9 cellular contexts compared by ENCODE assay signal in genomic region chr6:156662025-156662445, GRCh38.
DNase-seq lines count a peak whose midpoint lies in the region; ATAC-seq, FAIRE-seq and TF ChIP-seq lines count a peak whose summit lies in the region.
"Had no signal": no experiment of that assay in that cellular context is flagged by ENCODE, and none has a peak within 500 bp of the region (broad histone marks: within the 10 kb centered on the region; RNA-seq: fewer than 3 reads in every experiment).

No MANE protein-coding gene starts in this region.

- H3K4me1 ChIP-seq in neutrophil (ENCODE audit: control insufficient read depth in 1 of 2, insufficient read depth in 1 of 2, low read depth in 1 of 2, low read length in 1 of 2), result peaks cover 5 to 6% of the 10 kb centered on the region in 2 experiments

- no peaks in the 10 kb centered on the region for H3K36me3 ChIP-seq in neutrophil

- no peak overlapping the region for H3K4me3 ChIP-seq in cardiac fibroblast (replicated peaks in 1 of 2; ENCODE audit: low read depth in 2 of 2, low read length in 2 of 2)
- no peak overlapping the region for H3K4me3 ChIP-seq in neutrophil (ENCODE audit: low read depth in 1 of 2, low read length in 1 of 2)

- no peak overlapping the region for H3K27ac ChIP-seq in neutrophil

- ATAC-seq in HG03342 (IDR thresholded peaks at IDR 0.05; ENCODE audit: unreplicated experiment) (no peak), left ventricle myocardium superior (no peak)

- DNase-seq in D721Med (ENCODE audit: insufficient read length, low spot score) (no peak), HuH-7 (ENCODE audit: low spot score) (peak; percentile 88), cardiac fibroblast (ENCODE audit: low read depth in 2 of 2) (peak in 1 of 2 donors; percentile 92), medulla oblongata (ENCODE audit: extremely low spot score) (no peak), hippocampal formation (lab: John Stamatoyannopoulos, UW) (no peak), left ventricle myocardium superior (no peak)
- DNase-seq: aorta had no signal

- intact Hi-C loops in left ventricle myocardium superior (cut with micrococcal nuclease), result no loop called here

- FAIRE-seq in D721Med (lab: Jason Lieb, UNC), result no peak

- TF ChIP-seq CTCF in D721Med (IDR thresholded peaks at IDR 0.05; ENCODE audit: insufficient read depth, missing control alignments) (peak; percentile 19), cardiac fibroblast (IDR thresholded peaks at IDR 0.05; ENCODE audit: low read depth, low read length) (peak; percentile 20), neutrophil (IDR thresholded peaks at IDR 0.05) (peak; percentile 76)

- H3K27me3 ChIP-seq in neutrophil, result no peaks in the 10 kb centered on the region

- H3K9me3 ChIP-seq in neutrophil, result no peaks in the 10 kb centered on the region

Comparison
In these comparisons a context has a peak if more than half of its experiments do, and no peak if none do; other contexts are left out.
1. CTCF ChIP-seq: peak in every context shown above with its lines; median percentile 76 in neutrophil; 20 in cardiac fibroblast; 19 in D721Med.